In the genomic region with DNA sequence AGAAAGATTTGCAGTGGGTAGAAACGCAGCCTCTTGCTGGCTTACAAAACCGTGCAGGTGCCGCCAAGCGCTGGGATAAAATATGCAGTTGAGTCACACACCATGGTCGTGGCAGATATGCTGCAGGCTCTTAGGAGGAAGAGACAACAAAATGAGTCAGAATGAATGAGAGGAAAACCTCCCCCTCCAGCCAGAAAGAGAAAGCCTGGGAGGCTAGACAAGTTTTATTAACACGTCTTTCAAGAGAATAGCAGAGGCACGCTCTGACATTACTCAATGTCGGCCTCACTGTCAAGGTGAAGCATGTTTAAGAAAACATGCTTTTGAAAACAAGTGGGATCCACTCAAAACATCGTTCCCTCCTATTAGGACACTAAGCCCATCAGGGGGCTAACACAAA, we compare ENCODE assay signal across 8 cellular contexts. TPM values are rescaled to one million over a fixed set of nuclear protein-coding genes. Genes with fewer than 3 reads are reported as not detected.
DNase-seq lines count a peak whose midpoint lies in the region; ATAC-seq and TF ChIP-seq lines count a peak whose summit lies in the region.

No MANE protein-coding gene starts in this region.

- dilution Hi-C loops in IMR-90 (cut with HindIII; ENCODE audit: low sequenced_read_pairs, unreplicated experiment): no loop called here

- no peak overlapping the region for H2BK20ac ChIP-seq in IMR-90 (ENCODE audit: low read depth, low read length)

- H3K9me3 ChIP-seq in IMR-90 (ENCODE audit: control insufficient read depth, insufficient read depth, low read length) (no peaks in the 10 kb centered on the region), mesenchymal stem cell (ENCODE audit: control insufficient read depth, low read length) (peaks cover 7% of the 10 kb centered on the region)

- TF ChIP-seq CTCF in BJ (IDR thresholded peaks at IDR 0.05; ENCODE audit: insufficient read depth, low read depth, low read length) (no peak), IMR-90 (conservative IDR thresholded peaks at IDR 0.05; ENCODE audit: low read depth, low read length) (no peak), astrocyte of the cerebellum (IDR thresholded peaks at IDR 0.05; ENCODE audit: low read depth, low read length, missing control alignments) (no peak)

- H3K18ac ChIP-seq in IMR-90 (ENCODE audit: low read depth, low read length): no peak overlapping the region
- H3K18ac ChIP-seq in mesenchymal stem cell (ENCODE audit: low read depth in 1 of 2, low read length in 2 of 2): no peak overlapping the region

- H4K8ac ChIP-seq in IMR-90 (ENCODE audit: low read depth in 2 of 2, low read length in 2 of 2): no peak overlapping the region
- no peak overlapping the region for H4K8ac ChIP-seq in mesenchymal stem cell (ENCODE audit: low read length)

- CTCF ChIA-PET in BJ (lab: Yijun Ruan, JAX): no interaction called here
- CTCF ChIA-PET in IMR-90 (lab: Yijun Ruan, JAX): no interaction called here

- peaks cover 4% of the 10 kb centered on the region for H3K9me3 Mint-ChIP-seq in natural killer cell treated with Interleukin-12 subunit alpha and Interleukin-12 subunit beta and Interleukin-15 and Interleukin-18, amount 100 ng/mL, for 72 hours

- no peak overlapping the region for H2AK9ac ChIP-seq in IMR-90 (replicated peaks; ENCODE audit: low read depth, low read length, poor library complexity)

- no peak overlapping the region for H4K5ac ChIP-seq in IMR-90 (ENCODE audit: low read depth, low read length)

- H2BK15ac ChIP-seq in IMR-90 (ENCODE audit: low read depth, low read length) (no peak overlapping the region), mesenchymal stem cell (ENCODE audit: low read depth, poor library complexity, severe bottlenecking) (no peak overlapping the region)

- no peaks in the 10 kb centered on the region for H3K9me1 ChIP-seq in IMR-90 (ENCODE audit: insufficient read depth, low read length)

- H2AK5ac ChIP-seq in IMR-90 (ENCODE audit: low read depth, low read length): no peak overlapping the region
- H2AK5ac ChIP-seq in mesenchymal stem cell (ENCODE audit: low read length, severe bottlenecking): no peak overlapping the region

- H3K4me1 Mint-ChIP-seq in natural killer cell treated with Interleukin-12 subunit alpha and Interleukin-12 subunit beta and Interleukin-15 and Interleukin-18, amount 100 ng/mL, for 72 hours (ENCODE audit: low read depth in 2 of 2): no peaks in the 10 kb centered on the region

- intact Hi-C loops in IMR-90 (cut with micrococcal nuclease): no loop called here

- WGBS in IMR-90 (ENCODE audit: extremely low coverage in 2 of 2, insufficient read length in 1 of 2), 2 experiments: no CpG with 5 or more reads among the region's 9 CpGs
- 1% methylated on average over 7 of the region's 9 CpGs for WGBS in mesenchymal stem cell

- DNase-seq in BJ (ENCODE audit: low read depth) (peak; percentile 32), IMR-90 (peak; percentile 76), astrocyte of the cerebellum (ENCODE audit: low read depth) (peak; percentile 56), mesenchymal stem cell (peak; percentile 68), OCI-M1 (lab: John Stamatoyannopoulos, UW) (no peak)
- DNase-seq in natural killer cell treated with Interleukin-12 subunit alpha and Interleukin-12 subunit beta and Interleukin-15 and Interleukin-18, amount 100 ng/mL, for 72 hours (ENCODE audit: low spot score): no peak

- H3K27me3 ChIP-seq in BJ (ENCODE audit: control insufficient read depth, insufficient read depth, low read length) (0 out of 2 replicates have a peak, but pooled peaks cover 3% of the 10 kb centered on the region), IMR-90 (ENCODE audit: control insufficient read depth, insufficient read depth, low read length) (peaks cover 11% of the 10 kb centered on the region), mesenchymal stem cell (ENCODE audit: control insufficient read depth in 1 of 2, insufficient read depth in 1 of 2, low read length in 2 of 2) (no peaks in the 10 kb centered on the region)

- H3K4me3 Mint-ChIP-seq in natural killer cell treated with Interleukin-12 subunit alpha and Interleukin-12 subunit beta and Interleukin-15 and Interleukin-18, amount 100 ng/mL, for 72 hours: no peak overlapping the region

- H3K23ac ChIP-seq in IMR-90 (ENCODE audit: low read depth, low read length) (no peak overlapping the region), mesenchymal stem cell (ENCODE audit: low read length in 2 of 2) (no peak overlapping the region)

- no peak overlapping the region for H2BK5ac ChIP-seq in IMR-90 (ENCODE audit: low read depth, low read length, poor library complexity, severe bottlenecking)
- no peak overlapping the region for H2BK5ac ChIP-seq in mesenchymal stem cell (ENCODE audit: low read depth, low read length, poor library complexity, severe bottlenecking)

- TF ChIP-seq RAD21 in IMR-90 (IDR thresholded peaks at IDR 0.05; ENCODE audit: low read length): no peak

- H3K36me3 Mint-ChIP-seq in natural killer cell treated with Interleukin-12 subunit alpha and Interleukin-12 subunit beta and Interleukin-15 and Interleukin-18, amount 100 ng/mL, for 72 hours: peaks cover 8% of the 10 kb centered on the region

- H3K4me2 ChIP-seq in IMR-90 (ENCODE audit: low read depth, low read length): peak overlapping the region; percentile 72; the same call in 1 of the 2 replicates
- peak overlapping the region; percentile 35 for H3K4me2 ChIP-seq in mesenchymal stem cell (ENCODE audit: low read length, poor library complexity, severe bottlenecking)

- TF ChIP-seq POLR2A in IMR-90 (IDR thresholded peaks at IDR 0.05; ENCODE audit: low read depth, low read length): no peak

- no peaks in the 10 kb centered on the region for H3K79me1 ChIP-seq in IMR-90 (ENCODE audit: low read depth in 1 of 2, low read length in 2 of 2)
- no peaks in the 10 kb centered on the region for H3K79me1 ChIP-seq in mesenchymal stem cell (replicated peaks; ENCODE audit: low read length, poor library complexity, severe bottlenecking)

- H3K27me3 Mint-ChIP-seq in natural killer cell treated with Interleukin-12 subunit alpha and Interleukin-12 subunit beta and Interleukin-15 and Interleukin-18, amount 100 ng/mL, for 72 hours: peaks cover 9 to 29% of the 10 kb centered on the region in 2 donors

- no peak overlapping the region for H3K4me3 ChIP-seq in BJ (ENCODE audit: low read depth, low read length)
- H3K4me3 ChIP-seq in IMR-90 (ENCODE audit: insufficient read depth, low read depth, low read length): no peak overlapping the region
- H3K4me3 ChIP-seq in astrocyte of the cerebellum (ENCODE audit: low read depth, low read length): no peak overlapping the region
- H3K4me3 ChIP-seq in mesenchymal stem cell (ENCODE audit: insufficient read depth in 1 of 2, low read depth in 1 of 2, low read length in 2 of 2): no peak overlapping the region

- H3K9ac ChIP-seq in IMR-90 (ENCODE audit: low read depth, low read length) (no peak overlapping the region), mesenchymal stem cell (ENCODE audit: low read length) (peak overlapping the region; percentile 13)

- H3K27ac ChIP-seq in IMR-90 (ENCODE audit: insufficient read depth, low read length): no peak overlapping the region
- H3K27ac ChIP-seq in mesenchymal stem cell (ENCODE audit: low read length, poor library complexity, severe bottlenecking): peak overlapping the region; percentile 8

- H3K4ac ChIP-seq in IMR-90 (ENCODE audit: low read depth, low read length): no peak overlapping the region
- H3K4ac ChIP-seq in mesenchymal stem cell (ENCODE audit: low read depth in 1 of 2, low read length in 2 of 2): no peak overlapping the region

- H3K4me1 ChIP-seq in IMR-90 (ENCODE audit: control insufficient read depth, insufficient read depth, low read length): no peaks in the 10 kb centered on the region
- H3K4me1 ChIP-seq in mesenchymal stem cell (ENCODE audit: control insufficient read depth, insufficient read depth, low read depth, low read length): peaks cover 5% of the 10 kb centered on the region

- no peaks in the 10 kb centered on the region for H4K20me1 ChIP-seq in IMR-90 (ENCODE audit: insufficient read depth, low read length)

- BruUV-seq in IMR-90 (replicated peaks; lab: Mats Ljungman, UMichigan): no TSS peak

- H3K36me3 ChIP-seq in BJ (ENCODE audit: control insufficient read depth, insufficient read depth, low read length): no peaks in the 10 kb centered on the region
- no peaks in the 10 kb centered on the region for H3K36me3 ChIP-seq in IMR-90 (ENCODE audit: control insufficient read depth, insufficient read depth, low read length)
- H3K36me3 ChIP-seq in mesenchymal stem cell (ENCODE audit: control insufficient read depth in 1 of 2, insufficient read depth in 2 of 2, low read depth in 1 of 2, low read length in 2 of 2): no peaks in the 10 kb centered on the region

- H4K91ac ChIP-seq in IMR-90 (ENCODE audit: insufficient read depth, low read depth, low read length) (no peak overlapping the region), mesenchymal stem cell (ENCODE audit: low read length) (no peak overlapping the region)

- in situ Hi-C loops in IMR-90 (cut with MboI; ENCODE audit: low sequenced_read_pairs): no loop called here
- in situ Hi-C loops in astrocyte of the cerebellum (cut with HindIII; ENCODE audit: low sequenced_read_pairs): no loop called here

- POLR2A ChIA-PET in BJ (lab: Charles Lee): no interaction called here
- POLR2A ChIA-PET in IMR-90 (lab: Charles Lee; ENCODE audit: unreplicated experiment): no interaction called here

- H2AFZ ChIP-seq in IMR-90 (replicated peaks; ENCODE audit: low read length, poor library complexity) (peak overlapping the region; percentile 36), mesenchymal stem cell (ENCODE audit: low read depth, low read length) (no peak overlapping the region)

- ATAC-seq in IMR-90 (ENCODE audit: low read depth): peak; percentile 69
- no peak for ATAC-seq in GM19023 (IDR thresholded peaks at IDR 0.05; ENCODE audit: unreplicated experiment)
- ATAC-seq in GM19351 (IDR thresholded peaks at IDR 0.05; ENCODE audit: unreplicated experiment): no peak
- no peak for ATAC-seq in natural killer cell treated with Interleukin-12 subunit alpha and Interleukin-12 subunit beta and Interleukin-15 and Interleukin-18, amount 100 ng/mL, for 72 hours

- H2BK12ac ChIP-seq in mesenchymal stem cell (ENCODE audit: low read length in 2 of 2): no peak overlapping the region

- no peak overlapping the region for H3K27ac Mint-ChIP-seq in natural killer cell treated with Interleukin-12 subunit alpha and Interleukin-12 subunit beta and Interleukin-15 and Interleukin-18, amount 100 ng/mL, for 72 hours

- H3K14ac ChIP-seq in IMR-90 (replicated peaks; ENCODE audit: low read depth, low read length) (no peak overlapping the region), mesenchymal stem cell (ENCODE audit: low read length in 2 of 2) (no peak overlapping the region)

- no peak overlapping the region for H2BK120ac ChIP-seq in IMR-90 (ENCODE audit: low read depth, low read length)
- no peak overlapping the region for H2BK120ac ChIP-seq in mesenchymal stem cell (ENCODE audit: low read depth, low read length)

- no peak overlapping the region for H3K56ac ChIP-seq in IMR-90 (ENCODE audit: extremely low read depth, insufficient read depth, low read length)

RNA-seq across cellular contexts. Expression of gene ZCCHC2, which starts 37.1 kb away (rescaled TPM):
- polyA plus RNA-seq in BJ (2011; rRNA removed) (5.8 and 6.7 TPM in 2 replicates), IMR-90 (2012; rRNA removed) (3.2 and 4.1 TPM in 2 replicates)
- polyA minus RNA-seq in BJ (2011; rRNA and poly(A)+ RNA removed): 7.5 and 15.6 TPM in 2 replicates
- 2.2 and 3.6 TPM in 2 replicates for total RNA-seq in IMR-90 (2012; rRNA removed)
- 1.5 and 2.1 TPM in 2 replicates for polyA plus RNA-seq in IMR-90 (2012; cell fraction: cytosol; rRNA removed)
- polyA plus RNA-seq in IMR-90 (2012; cell fraction: nucleus; rRNA removed; ENCODE audit: low replicate concordance): 5.9 and 9.1 TPM in 2 replicates
- 4.7 TPM for polyA plus RNA-seq in mesenchymal stem cell (2013, experiment 1 of 2)
- polyA plus RNA-seq in mesenchymal stem cell (2013, experiment 2 of 2): 4.8 TPM
- total RNA-seq in natural killer cell treated with Interleukin-12 subunit alpha and Interleukin-12 subunit beta and Interleukin-15 and Interleukin-18, amount 100 ng/mL, for 72 hours: 10 to 100 TPM; 46.3 to 51.2 TPM

Comparison
In these comparisons a context has a peak if more than half of its experiments do, and no peak if none do; other contexts are left out.
1. DNase-seq: peak in BJ (single experiment), IMR-90 (single experiment), astrocyte of the cerebellum (single experiment) and mesenchymal stem cell (single experiment); none in OCI-M1 (single experiment) and natural killer cell treated with Interleukin-12 subunit alpha and Interleukin-12 subunit beta and Interleukin-15 and Interleukin-18, amount 100 ng/mL, for 72 hours (single experiment).
2. RNA of gene ZCCHC2, which starts 37.1 kb away (total RNA-seq): 46.3 to 51.2 TPM in natural killer cell treated with Interleukin-12 subunit alpha and Interleukin-12 subunit beta and Interleukin-15 and Interleukin-18, amount 100 ng/mL, for 72 hours; 2.2 to 3.6 TPM in IMR-90; every median in the first group is over 10 times any median in the second.